Comparison of ENCODE assay signal across 9 cellular contexts in the genomic region with DNA sequence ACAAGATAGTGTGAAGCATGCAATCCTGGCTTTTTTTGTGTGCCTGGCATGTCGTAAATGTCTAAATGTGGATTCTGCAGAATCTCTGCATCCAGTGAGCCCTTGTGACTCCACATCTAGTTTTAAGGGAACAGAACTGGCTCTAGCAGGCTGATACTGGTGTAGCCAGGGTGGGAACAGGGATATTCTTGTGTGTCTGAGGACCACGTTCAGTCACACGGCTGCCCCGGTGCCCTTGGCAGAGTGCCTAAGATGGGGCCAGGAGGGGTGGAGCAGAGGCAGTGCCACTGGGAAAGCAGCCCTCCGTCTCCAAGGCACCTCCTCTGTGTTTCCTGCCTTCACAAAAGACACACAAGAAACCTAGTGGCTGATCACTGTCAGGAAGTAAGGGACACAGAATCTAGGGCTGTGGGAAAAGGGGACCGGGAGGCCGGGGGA.
A peak's percentile ranks its signal among the peaks of the same experiment; 100 is the strongest.
DNase-seq lines count a peak whose midpoint lies in the region; ATAC-seq and TF ChIP-seq lines count a peak whose summit lies in the region.
"Had no signal": no experiment of that assay in that cellular context is flagged by ENCODE, and none has a peak within 500 bp of the region (broad histone marks: within the 10 kb centered on the region; RNA-seq: fewer than 3 reads in every experiment).

No MANE protein-coding gene starts in this region.

- POLR2A ChIA-PET in activated CD8-positive, alpha-beta T cell treated with anti-CD3 and anti-CD28 coated beads for 36 hours (lab: Charles Lee), result no interaction called here

- TF ChIP-seq CTCF in fibroblast of the aortic adventitia (IDR thresholded peaks at IDR 0.05; ENCODE audit: insufficient read depth, low read length), result no peak
- no peak for TF ChIP-seq CTCF in osteocyte (IDR thresholded peaks at IDR 0.05)
- no peak for TF ChIP-seq CTCF in activated CD8-positive, alpha-beta T cell treated with anti-CD3 and anti-CD28 coated beads for 36 hours (IDR thresholded peaks at IDR 0.05)

- H3K4me3 ChIP-seq in fibroblast of the aortic adventitia (ENCODE audit: low read depth, low read length), result no peak overlapping the region

- H3K4me3 Mint-ChIP-seq in osteocyte (ENCODE audit: unreplicated experiment), result no peak overlapping the region
- H3K4me3 Mint-ChIP-seq in activated CD8-positive, alpha-beta T cell treated with anti-CD3 and anti-CD28 coated beads for 36 hours, result no peak overlapping the region
- no peak overlapping the region for H3K4me3 Mint-ChIP-seq in activated naive CD4-positive, alpha-beta T cell treated with anti-CD3 and anti-CD28 coated beads, Interleukin-2, amount 10 ng/mL, durations not matched to agents 7 days and 5 days
- H3K4me3 Mint-ChIP-seq: central memory CD8-positive, alpha-beta T cell had no signal

- peak; percentile 7 for DNase-seq in DMS79 (lab: John Stamatoyannopoulos, UW)
- peak; percentile 67 for DNase-seq in NCI-H69 (lab: John Stamatoyannopoulos, UW)
- peak; percentile 23 for DNase-seq in fibroblast of the aortic adventitia (ENCODE audit: low read depth)
- no peak for DNase-seq in osteocyte (ENCODE audit: extremely low spot score, unreplicated experiment)
- DNase-seq in activated CD8-positive, alpha-beta T cell treated with anti-CD3 and anti-CD28 coated beads for 36 hours, result no peak
- DNase-seq in activated naive CD4-positive, alpha-beta T cell treated with anti-CD3 and anti-CD28 coated beads, Interleukin-2, amount 10 ng/mL, durations not matched to agents 7 days and 5 days, result no peak
- no peak for DNase-seq in SK-N-DZ (ENCODE audit: low spot score)

- no peaks in the 10 kb centered on the region for H3K27me3 Mint-ChIP-seq in osteocyte (ENCODE audit: unreplicated experiment)
- H3K27me3 Mint-ChIP-seq in activated CD8-positive, alpha-beta T cell treated with anti-CD3 and anti-CD28 coated beads for 36 hours, result peaks cover 2% of the 10 kb centered on the region
- peaks cover 8% of the 10 kb centered on the region for H3K27me3 Mint-ChIP-seq in activated naive CD4-positive, alpha-beta T cell treated with anti-CD3 and anti-CD28 coated beads, Interleukin-2, amount 10 ng/mL, durations not matched to agents 7 days and 5 days
- H3K27me3 Mint-ChIP-seq: central memory CD8-positive, alpha-beta T cell had no signal

- no peaks in the 10 kb centered on the region for H3K9me3 Mint-ChIP-seq in osteocyte (ENCODE audit: unreplicated experiment)
- no peaks in the 10 kb centered on the region for H3K9me3 Mint-ChIP-seq in activated CD8-positive, alpha-beta T cell treated with anti-CD3 and anti-CD28 coated beads for 36 hours
- no peaks in the 10 kb centered on the region for H3K9me3 Mint-ChIP-seq in activated naive CD4-positive, alpha-beta T cell treated with anti-CD3 and anti-CD28 coated beads, Interleukin-2, amount 10 ng/mL, durations not matched to agents 7 days and 5 days
- H3K9me3 Mint-ChIP-seq: central memory CD8-positive, alpha-beta T cell had no signal

- ATAC-seq in activated CD8-positive, alpha-beta T cell treated with anti-CD3 and anti-CD28 coated beads for 36 hours, result no peak
- ATAC-seq in HG03025 (IDR thresholded peaks at IDR 0.05; ENCODE audit: low FRiP score, unreplicated experiment), result no peak

- H3K36me3 Mint-ChIP-seq in osteocyte (ENCODE audit: unreplicated experiment), result no peaks in the 10 kb centered on the region
- no peaks in the 10 kb centered on the region for H3K36me3 Mint-ChIP-seq in activated CD8-positive, alpha-beta T cell treated with anti-CD3 and anti-CD28 coated beads for 36 hours (ENCODE audit: low read depth)
- H3K36me3 Mint-ChIP-seq in activated naive CD4-positive, alpha-beta T cell treated with anti-CD3 and anti-CD28 coated beads, Interleukin-2, amount 10 ng/mL, durations not matched to agents 7 days and 5 days, result no peaks in the 10 kb centered on the region

- CTCF ChIA-PET in activated CD8-positive, alpha-beta T cell treated with anti-CD3 and anti-CD28 coated beads for 36 hours (lab: Charles Lee), result no interaction called here
- CTCF ChIA-PET in activated naive CD4-positive, alpha-beta T cell treated with anti-CD3 and anti-CD28 coated beads, Interleukin-2, amount 10 ng/mL, durations not matched to agents 7 days and 5 days (lab: Charles Lee), result no interaction called here

- intact Hi-C loops in activated CD8-positive, alpha-beta T cell treated with anti-CD3 and anti-CD28 coated beads for 36 hours (cut with micrococcal nuclease), result no loop called here

- peaks cover 30% of the 10 kb centered on the region for H3K4me1 Mint-ChIP-seq in osteocyte (ENCODE audit: unreplicated experiment)
- H3K4me1 Mint-ChIP-seq in activated CD8-positive, alpha-beta T cell treated with anti-CD3 and anti-CD28 coated beads for 36 hours (ENCODE audit: low read depth), result no peaks in the 10 kb centered on the region
- H3K4me1 Mint-ChIP-seq in activated naive CD4-positive, alpha-beta T cell treated with anti-CD3 and anti-CD28 coated beads, Interleukin-2, amount 10 ng/mL, durations not matched to agents 7 days and 5 days, result no peaks in the 10 kb centered on the region
- H3K4me1 Mint-ChIP-seq: central memory CD8-positive, alpha-beta T cell had no signal

- peak overlapping the region; percentile 98 for H3K27ac Mint-ChIP-seq in osteocyte (ENCODE audit: unreplicated experiment)
- no peak overlapping the region for H3K27ac Mint-ChIP-seq in activated CD8-positive, alpha-beta T cell treated with anti-CD3 and anti-CD28 coated beads for 36 hours
- H3K27ac Mint-ChIP-seq in activated naive CD4-positive, alpha-beta T cell treated with anti-CD3 and anti-CD28 coated beads, Interleukin-2, amount 10 ng/mL, durations not matched to agents 7 days and 5 days, result no peak overlapping the region

Comparison
In these comparisons a context has a peak if more than half of its experiments do, and no peak if none do; other contexts are left out.
1. DNase-seq: peak in DMS79 (single experiment), NCI-H69 (single experiment) and fibroblast of the aortic adventitia (single experiment); none in osteocyte (single experiment), activated CD8-positive, alpha-beta T cell treated with anti-CD3 and anti-CD28 coated beads for 36 hours (single experiment), activated naive CD4-positive, alpha-beta T cell treated with anti-CD3 and anti-CD28 coated beads, Interleukin-2, amount 10 ng/mL, durations not matched to agents 7 days and 5 days (single experiment) and SK-N-DZ (single experiment).